Comparison of ENCODE assay signal across 17 cellular contexts in the genomic region with DNA sequence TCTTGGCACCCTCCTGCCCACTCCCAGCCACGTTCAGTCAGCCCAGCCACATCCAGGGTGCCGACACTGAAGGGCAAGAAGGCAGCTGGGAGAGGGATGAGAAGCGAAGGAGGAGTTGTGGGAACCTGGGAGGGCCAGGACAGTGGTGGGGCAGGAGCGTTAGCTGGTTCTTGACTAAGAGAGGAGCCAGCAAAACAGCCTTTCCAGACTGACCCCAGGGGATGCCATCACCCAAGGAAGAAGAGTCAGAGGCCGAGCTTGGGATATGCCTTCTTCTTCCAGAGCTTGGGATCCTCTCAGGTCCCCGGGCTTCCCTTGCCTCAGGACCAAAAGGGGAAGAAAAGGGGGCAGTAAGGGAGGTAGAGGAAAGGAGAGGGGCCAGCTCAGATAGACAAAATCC.
"Had no signal": no experiment of that assay in that cellular context is flagged by ENCODE, and none has a peak within 500 bp of the region (broad histone marks: within the 10 kb centered on the region; RNA-seq: fewer than 3 reads in every experiment).

No MANE protein-coding gene starts in this region.

- H3K27ac ChIP-seq: SJCRH30 had no signal

- ATAC-seq: activated CD8-positive, alpha-beta T cell treated with anti-CD3 and anti-CD28 coated beads for 36 hours; activated T-helper 17 cell treated with anti-CD3 and anti-CD28 coated beads, Interleukin-2, amount 50 U/mL, for 72 hours; esophagus mucosa; sciatic nerve; upper lobe of right lung had no signal

- H3K36me3 Mint-ChIP-seq: activated naive CD4-positive, alpha-beta T cell treated with anti-CD3 and anti-CD28 coated beads, Interleukin-2, amount 50 U/mL, for 24 hours; mesothelial cell of epicardium had no signal

- H3K36me3 ChIP-seq: upper lobe of right lung had no signal

- H3K27me3 Mint-ChIP-seq: activated naive CD4-positive, alpha-beta T cell treated with anti-CD3 and anti-CD28 coated beads, Interleukin-2, amount 50 U/mL, for 24 hours; activated T-helper 17 cell treated with anti-CD3 and anti-CD28 coated beads, Interleukin-2, amount 50 U/mL, for 72 hours; brain had no signal

- H3K9me3 Mint-ChIP-seq: activated CD8-positive, alpha-beta T cell treated with anti-CD3 and anti-CD28 coated beads for 36 hours; activated naive CD4-positive, alpha-beta T cell treated with anti-CD3 and anti-CD28 coated beads, Interleukin-2, amount 50 U/mL, for 24 hours; activated T-helper 17 cell treated with anti-CD3 and anti-CD28 coated beads, Interleukin-2, amount 50 U/mL, for 72 hours; brain; mesothelial cell of epicardium; T-helper 2 cell treated with Interferon-gamma antibody and Interleukin-4, amounts not matched to agents 5 μg/mL and 100 μg/mL, for 36 hours had no signal

- H3K27ac Mint-ChIP-seq: activated CD8-positive, alpha-beta T cell treated with anti-CD3 and anti-CD28 coated beads for 36 hours; activated naive CD4-positive, alpha-beta T cell treated with anti-CD3 and anti-CD28 coated beads, Interleukin-2, amount 50 U/mL, for 24 hours; activated T-helper 17 cell treated with anti-CD3 and anti-CD28 coated beads, Interleukin-2, amount 50 U/mL, for 72 hours; mesothelial cell of epicardium; progenitor cell of endocrine pancreas; T-helper 2 cell treated with Interferon-gamma antibody and Interleukin-4, amounts not matched to agents 5 μg/mL and 100 μg/mL, for 36 hours had no signal

- H3K27me3 ChIP-seq: SJCRH30, upper lobe of right lung had no signal

- H3K9me3 ChIP-seq: SJCRH30, spleen, upper lobe of right lung had no signal

- H3K4me3 ChIP-seq: SJCRH30, upper lobe of right lung had no signal

- H3K4me3 Mint-ChIP-seq: activated CD8-positive, alpha-beta T cell treated with anti-CD3 and anti-CD28 coated beads for 36 hours; activated naive CD4-positive, alpha-beta T cell treated with anti-CD3 and anti-CD28 coated beads, Interleukin-2, amount 50 U/mL, for 24 hours; activated T-helper 17 cell treated with anti-CD3 and anti-CD28 coated beads, Interleukin-2, amount 50 U/mL, for 72 hours; mesothelial cell of epicardium; T-helper 2 cell treated with Interferon-gamma antibody and Interleukin-4, amounts not matched to agents 5 μg/mL and 100 μg/mL, for 36 hours had no signal

- DNase-seq: activated CD8-positive, alpha-beta T cell treated with anti-CD3 and anti-CD28 coated beads for 36 hours; activated T-cell treated with anti-CD3 and anti-CD28 coated beads for 4 hours; foreskin fibroblast; nucleus accumbens; SJCRH30; spleen; stimulated activated CD4-positive, alpha-beta T cell treated with anti-CD3 and anti-CD28 coated beads, Interleukin-2, amount 100 ng/mL, for 24 hours; stimulated activated naive CD4-positive, alpha-beta T cell treated with Interleukin-2 at 50 U/mL for 16 hours; upper lobe of right lung had no signal

- H3K4me1 Mint-ChIP-seq: activated naive CD4-positive, alpha-beta T cell treated with anti-CD3 and anti-CD28 coated beads, Interleukin-2, amount 50 U/mL, for 24 hours; activated T-helper 17 cell treated with anti-CD3 and anti-CD28 coated beads, Interleukin-2, amount 50 U/mL, for 72 hours had no signal
